Comparison of ENCODE assay signal across 19 cellular contexts in genomic region chr1:207669469-207670111, GRCh38. TPM values are rescaled to one million over a fixed set of nuclear protein-coding genes. Genes with fewer than 3 reads are reported as not detected.
DNase-seq lines count a peak whose midpoint lies in the region; FAIRE-seq and TF ChIP-seq lines count a peak whose summit lies in the region.
"Had no signal": no experiment of that assay in that cellular context is flagged by ENCODE, and none has a peak within 500 bp of the region (broad histone marks: within the 10 kb centered on the region; RNA-seq: fewer than 3 reads in every experiment).

No MANE protein-coding gene starts in this region.

- DNase-seq in GM06990 (ENCODE audit: extremely low read depth, insufficient read length) = no peak
- DNase-seq in HFF-Myc (ENCODE audit: extremely low read depth, low read depth) = no peak
- no peak for DNase-seq in endothelial cell of umbilical vein (ENCODE audit: low read depth, low spot score)
- peak; percentile 77 for DNase-seq in posterior vena cava (ENCODE audit: low spot score)
- no peak for DNase-seq in hypothalamus (lab: John Stamatoyannopoulos, UW)
- DNase-seq in DMS53 (lab: John Stamatoyannopoulos, UW) = no peak
- no peak for DNase-seq in 8988T
- no peak for DNase-seq in inferior parietal cortex (ENCODE audit: extremely low spot score)
- DNase-seq: activated T-cell treated with anti-CD3 and anti-CD28 coated beads for 4 hours, DND-41, GM23248, Karpas-422, NCI-H1694, NCI-H524 treated with DMSO at 0.1 percent for 48 hours, T-cell had no signal

- no peak overlapping the region for H2AFZ ChIP-seq in endothelial cell of umbilical vein (ENCODE audit: low read depth, low read length)
- H2AFZ ChIP-seq: GM23248 had no signal

- H3K9me3 ChIP-seq in endothelial cell of umbilical vein (replicated peaks; ENCODE audit: control insufficient read depth, insufficient read depth, low read length) = no peaks in the 10 kb centered on the region
- H3K9me3 ChIP-seq: pancreas had no signal

- dilution Hi-C loops in endothelial cell of umbilical vein (cut with MboI; ENCODE audit: extremely low pct_ligation_motif_present, low sequenced_read_pairs) = no loop called here

- no peaks in the 10 kb centered on the region for H3K79me2 ChIP-seq in endothelial cell of umbilical vein (ENCODE audit: control insufficient read depth, insufficient read depth, low read length)

- no peak overlapping the region for H3K4me2 ChIP-seq in endothelial cell of umbilical vein (ENCODE audit: insufficient read depth, low read length)

- no peak for TF ChIP-seq CTCF in GM06990 (IDR thresholded peaks at IDR 0.05; ENCODE audit: insufficient read depth, low read length, poor library complexity, severe bottlenecking)
- TF ChIP-seq CTCF in HFF-Myc (IDR thresholded peaks at IDR 0.05; ENCODE audit: low read depth, low read length, missing control alignments) = no peak
- TF ChIP-seq CTCF in endothelial cell of umbilical vein (IDR thresholded peaks at IDR 0.05; ENCODE audit: extremely low read depth in 1 of 2, insufficient read depth in 1 of 2, low read depth in 1 of 2, low read length in 2 of 2) = no peak

- H3K4me3 ChIP-seq in GM06990 (replicated peaks; ENCODE audit: low read depth, low read length) = peak overlapping the region; percentile 5; the same call in 1 of the 2 replicates
- H3K4me3 ChIP-seq in HFF-Myc (replicated peaks; ENCODE audit: low read depth, low read length) = peak overlapping the region; percentile 21
- H3K4me3 ChIP-seq in endothelial cell of umbilical vein (replicated peaks in 1 of 3; ENCODE audit: insufficient read depth in 1 of 3, low read depth in 1 of 3, low read length in 3 of 3) = no peak overlapping the region
- H3K4me3 ChIP-seq: GM23248 had no signal

- CTCF ChIA-PET in endothelial cell of umbilical vein (lab: Charles Lee) = no interaction called here

- no TSS peak for BruUV-seq in endothelial cell of umbilical vein (replicated peaks; lab: Mats Ljungman, UMichigan)

- POLR2A ChIA-PET in endothelial cell of umbilical vein (lab: Charles Lee) = no interaction called here

- no peaks in the 10 kb centered on the region for H3K36me3 ChIP-seq in GM06990 (ENCODE audit: control insufficient read depth, insufficient read depth, low read length)
- H3K36me3 ChIP-seq in endothelial cell of umbilical vein (ENCODE audit: control insufficient read depth in 2 of 2, extremely low read depth in 1 of 2, insufficient read depth in 2 of 2, low read length in 2 of 2) = no peaks in the 10 kb centered on the region
- H3K36me3 ChIP-seq: pancreas had no signal

- no peak for TF ChIP-seq POLR2A in endothelial cell of umbilical vein (IDR thresholded peaks at IDR 0.05; ENCODE audit: low read depth, low read length)

- no peak overlapping the region for H3K27ac ChIP-seq in endothelial cell of umbilical vein (ENCODE audit: insufficient read depth, low read depth, low read length)
- H3K27ac ChIP-seq: GM23248, pancreas had no signal

- H3K9ac ChIP-seq in endothelial cell of umbilical vein (replicated peaks; ENCODE audit: extremely low read depth, insufficient read depth, low read length) = no peak overlapping the region
- H3K9ac ChIP-seq: GM23248 had no signal

- H3K27me3 ChIP-seq in GM06990 (replicated peaks; ENCODE audit: control insufficient read depth, insufficient read depth, low read length) (no peaks in the 10 kb centered on the region), endothelial cell of umbilical vein (ENCODE audit: control insufficient read depth in 2 of 2, insufficient read depth in 2 of 2, low read length in 2 of 2) (peaks cover 33 to 41% of the 10 kb centered on the region in 2 experiments)

- no peaks in the 10 kb centered on the region for H4K20me1 ChIP-seq in endothelial cell of umbilical vein (replicated peaks; ENCODE audit: control insufficient read depth, extremely low read depth, insufficient read depth, low read length)

- no peaks in the 10 kb centered on the region for H3K9me1 ChIP-seq in endothelial cell of umbilical vein (replicated peaks; ENCODE audit: control insufficient read depth, extremely low read depth, insufficient read depth, low read length)

- no peak for FAIRE-seq in endothelial cell of umbilical vein (lab: Jason Lieb, UNC)
- FAIRE-seq: colon, pancreas had no signal

- H3K4me1 ChIP-seq in endothelial cell of umbilical vein (ENCODE audit: control insufficient read depth, extremely low read depth, insufficient read depth, low read length) = no peaks in the 10 kb centered on the region

- intact Hi-C loops in endothelial cell of umbilical vein (cut with micrococcal nuclease) (no loop called here), posterior vena cava (cut with DNase I) (no loop called here)

TF ChIP-seq in endothelial cell of umbilical vein, 7 proteins besides CTCF, POLR2A, EP300 and RAD21:
- TF ChIP-seq MAX (IDR thresholded peaks at IDR 0.05; ENCODE audit: insufficient read depth, insufficient read length) (no peak), EZH2 (IDR thresholded peaks at IDR 0.05; ENCODE audit: borderline replicate concordance, low read depth, low read length, severe bottlenecking) (peak; percentile 91), GATA2 (IDR thresholded peaks at IDR 0.05; ENCODE audit: insufficient read depth, insufficient read length, low read depth, low read length) (no peak)

RNA-seq across cellular contexts. Expression of gene CR1L, which starts 24.7 kb away (rescaled TPM):
- total RNA-seq in endothelial cell of umbilical vein = not detected in 2 replicates
- not detected in 2 replicates for polyA plus RNA-seq in endothelial cell of umbilical vein
- polyA plus RNA-seq in endothelial cell of umbilical vein (2011; cell fraction: cytosol; rRNA removed) = not detected in 2 replicates
- polyA plus RNA-seq in endothelial cell of umbilical vein (2011; cell fraction: nucleus; rRNA removed) = not detected in 2 replicates
- polyA plus RNA-seq in endothelial cell of umbilical vein (2012) = not detected in 2 replicates
- 0.19 TPM in 1 of 2 replicates, not detected in the other for polyA minus RNA-seq in endothelial cell of umbilical vein
- not detected for polyA minus RNA-seq in endothelial cell of umbilical vein (2011; cell fraction: cytosol; rRNA and poly(A)+ RNA removed)
- not detected in 2 replicates for polyA minus RNA-seq in endothelial cell of umbilical vein (2011; cell fraction: nucleus; rRNA and poly(A)+ RNA removed)
- total RNA-seq in posterior vena cava = under 1 TPM in 1 of 2 donors, not detected in 1; 0.19 TPM
- total RNA-seq: GM23248, mucosa of gallbladder had no signal
- polyA plus RNA-seq: GM23248, pancreas, urinary bladder had no signal

Comparison
In these comparisons a context has a peak if more than half of its experiments do, and no peak if none do; other contexts are left out.
1. H3K4me3 ChIP-seq: peak in GM06990 (single experiment) and HFF-Myc (single experiment); none in endothelial cell of umbilical vein (0 of 3).